ENCODE assay signal across 21 cellular contexts in the genomic region with DNA sequence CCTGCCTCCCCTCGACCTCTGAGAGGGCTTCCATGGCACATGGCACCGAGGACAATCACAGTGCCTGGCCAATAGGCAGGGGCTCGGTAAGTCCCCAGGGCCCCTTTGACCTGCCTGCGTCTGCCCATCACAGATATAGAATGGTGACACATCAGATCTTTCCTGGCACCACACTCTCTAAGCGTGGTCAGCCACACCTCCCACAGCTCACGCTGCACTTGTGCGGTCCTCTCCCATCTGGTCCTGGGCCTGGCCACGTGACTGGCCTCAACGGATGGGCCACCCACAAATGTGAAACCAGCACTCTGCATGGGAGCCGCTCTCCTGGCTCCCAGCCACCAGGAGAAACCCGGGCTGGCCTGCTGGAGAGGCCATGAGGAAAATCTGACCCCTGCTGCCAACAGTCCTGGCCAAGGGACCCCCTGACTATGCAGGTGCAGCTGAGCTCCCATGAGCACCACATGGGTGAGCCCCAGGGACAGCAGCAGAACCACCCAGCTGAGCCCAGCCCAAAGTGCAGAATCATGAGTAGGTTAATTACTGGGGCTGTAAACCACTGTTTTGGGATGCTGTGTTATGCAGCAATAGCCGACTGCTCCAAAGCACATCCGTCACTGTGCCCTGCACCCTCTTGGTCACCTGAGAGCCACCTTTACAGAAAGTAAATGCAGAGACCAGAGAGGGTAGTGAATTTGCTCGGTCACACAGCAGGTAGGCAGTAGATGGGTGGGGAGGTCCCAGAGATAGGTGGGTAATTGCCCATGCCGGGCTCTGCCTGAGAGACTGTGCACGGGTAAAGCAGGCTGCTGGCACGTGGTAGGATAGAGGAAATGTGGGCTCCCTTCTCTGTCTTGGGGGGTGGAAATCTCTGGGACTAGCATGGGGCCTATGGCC. TPM values are rescaled to one million over a fixed set of nuclear protein-coding genes. Genes with fewer than 3 reads are reported as not detected.
DNase-seq lines count a peak whose midpoint lies in the region; ATAC-seq and TF ChIP-seq lines count a peak whose summit lies in the region.
"Had no signal": no experiment of that assay in that cellular context is flagged by ENCODE, and none has a peak within 500 bp of the region (broad histone marks: within the 10 kb centered on the region; RNA-seq: fewer than 3 reads in every experiment).

No MANE protein-coding gene starts in this region.

- intact Hi-C loops in tibial artery (cut with DNase I; ENCODE audit: low total_unique reads), result loop anchor here (5.0 kb wide), 1 partner anchor 127 kb away; no protein-coding TSS in a partner anchor

- peaks cover 0 to 27% of the 10 kb centered on the region in 2 experiments; a peak in 2 of 3 replicates for H3K36me3 ChIP-seq in HEK293 (ENCODE audit: control insufficient read depth in 2 of 2, insufficient read depth in 1 of 2, low read length in 2 of 2)
- H3K36me3 ChIP-seq in tibial artery, result peaks cover 27 to 83% (median 52%) of the 10 kb centered on the region in 3 donors
- peaks cover 13 to 72% (median 47%) of the 10 kb centered on the region in 4 donors for H3K36me3 ChIP-seq in upper lobe of left lung

- H3K4me1 ChIP-seq in HEK293 (ENCODE audit: control insufficient read depth, insufficient read depth, low read length), result no peaks in the 10 kb centered on the region
- H3K4me1 ChIP-seq in tibial artery, result peaks cover 0 to 6% (median 0%) of the 10 kb centered on the region in 4 donors
- peaks cover 0 to 4% (median 0%) of the 10 kb centered on the region in 4 donors for H3K4me1 ChIP-seq in upper lobe of left lung
- H3K4me1 ChIP-seq: pancreas had no signal

- H3K27me3 ChIP-seq in tibial artery (no peaks in the 10 kb centered on the region), upper lobe of left lung (no peaks in the 10 kb centered on the region)
- H3K27me3 ChIP-seq: esophagus muscularis mucosa, pancreas had no signal

- TF ChIP-seq CTCF in HEK293 (tag by site-specific recombination; IDR thresholded peaks at IDR 0.05), result no peak
- no peak for TF ChIP-seq CTCF in tibial artery (IDR thresholded peaks at IDR 0.05)
- TF ChIP-seq CTCF in upper lobe of left lung (IDR thresholded peaks at IDR 0.05), result no peak

- POLR2A ChIA-PET in HEK293 (lab: Yijun Ruan, JAX), result no interaction called here

- TF ChIP-seq EP300 in upper lobe of left lung (IDR thresholded peaks at IDR 0.05), result no peak

- H3K4me3 ChIP-seq in HEK293 (ENCODE audit: low read depth, low read length) (no peak overlapping the region), tibial artery (no peak overlapping the region), upper lobe of left lung (no peak overlapping the region)
- H3K4me3 ChIP-seq: esophagus muscularis mucosa, pancreas had no signal

- DNase-seq in SW480 (ENCODE audit: low spot score), result peak; percentile 72
- DNase-seq in myocyte (ENCODE audit: low read depth), result peak; percentile 95
- no peak for DNase-seq in tibial artery
- no peak for DNase-seq in upper lobe of left lung
- no peak for DNase-seq in hippocampal formation (lab: John Stamatoyannopoulos, UW)
- DNase-seq: activated CD4-positive, CD25-positive, alpha-beta regulatory T cell treated with anti-CD3 and anti-CD28 coated beads, Interleukin-2, amount 50 U/mL, for 72 hours; caudate nucleus; GDM1; glutamatergic neuron; NCI-H2029; NCI-H510A; SHP77 treated with DMSO at 0.1 percent for 48 hours; small intestine; stimulated activated CD4-positive, alpha-beta T cell treated with anti-CD3 and anti-CD28 coated beads, Interleukin-4, amount 100 ng/mL, for 24 hours; T-helper 2 cell had no signal

- no peak overlapping the region for H3K27ac ChIP-seq in HEK293 (ENCODE audit: extremely low read depth, low read depth, low read length)
- no peak overlapping the region for H3K27ac ChIP-seq in tibial artery
- no peak overlapping the region for H3K27ac ChIP-seq in upper lobe of left lung
- H3K27ac ChIP-seq: esophagus muscularis mucosa, pancreas had no signal

- no peak for ATAC-seq in upper lobe of left lung (ENCODE audit: low FRiP score in 2 of 2)
- ATAC-seq: pancreas had no signal

- TF ChIP-seq POLR2A in upper lobe of left lung (IDR thresholded peaks at IDR 0.05), result no peak

- H3K9me3 ChIP-seq in HEK293 (ENCODE audit: control insufficient read depth, insufficient read depth, low read depth, low read length) (no peaks in the 10 kb centered on the region), tibial artery (no peaks in the 10 kb centered on the region), upper lobe of left lung (peaks cover 0 to 3% (median 0%) of the 10 kb centered on the region in 4 donors)
- H3K9me3 ChIP-seq: pancreas had no signal

- WGBS in upper lobe of left lung, 2 donors, result 88 to 97% methylated on average over 7 to 11 of the region's 17 CpGs

- CTCF ChIA-PET in HEK293 (lab: Yijun Ruan, JAX), result no interaction called here

TF ChIP-seq in HEK293, 187 proteins besides CTCF, POLR2A, EP300 and RAD21:
- TF ChIP-seq TRIM28 (IDR thresholded peaks at IDR 0.05; ENCODE audit: borderline replicate concordance, low read length) (peak; percentile 36; the same call in 1 of the 2 replicates), GFI1B (tag by site-specific recombination; IDR thresholded peaks at IDR 0.05) (no peak), ZNF768 (tag by site-specific recombination; IDR thresholded peaks at IDR 0.05) (0 out of 2 replicates have a peak, but pooled peaks have one; percentile 28)

RNA-seq across cellular contexts. Expression of a gene that starts 9.7 kb away (rescaled TPM):
- total RNA-seq in myocyte (not detected in 2 replicates), upper lobe of left lung (1 to 10 TPM in 3 of 6 donors, not detected in 3; 2.0 to 3.9 (median 3.1) TPM)
- 0.33 TPM for polyA plus RNA-seq in myocyte (2012)
- total RNA-seq: esophagus muscularis mucosa, temporal lobe had no signal

RNA-seq across cellular contexts. Expression of a gene that starts 12.2 kb away (rescaled TPM):
- total RNA-seq in myocyte, result 12.7 and 15.4 TPM in 2 replicates
- polyA plus RNA-seq in myocyte (2012), result 23.9 TPM
- 10 to 100 TPM; 10.1 to 55.5 (median 34.0) TPM for total RNA-seq in upper lobe of left lung

RNA-seq across cellular contexts. Expression of a gene that starts 12.3 kb away (rescaled TPM):
- total RNA-seq in myocyte (46.4 and 55.4 TPM in 2 replicates), upper lobe of left lung (10 to 100 TPM; 39.1 to 79.7 (median 67.3) TPM)
- 78.6 TPM for polyA plus RNA-seq in myocyte (2012)

RNA-seq across cellular contexts. Expression of a gene that starts 23.4 kb away (rescaled TPM):
- total RNA-seq in myocyte (6.9 and 9.7 TPM in 2 replicates), upper lobe of left lung (10 to 100 TPM in 4 of 6 donors, 1 to 10 TPM in 2; 5.2 to 17.0 (median 10.8) TPM)
- 9.4 TPM for polyA plus RNA-seq in myocyte (2012)

RNA-seq across cellular contexts. Expression of a gene that starts 32.0 kb away (rescaled TPM):
- total RNA-seq in myocyte (0.05 TPM in 1 of 2 replicates, not detected in the other), upper lobe of left lung (1 to 10 TPM in 1 of 6 donors, not detected in 5; 3.1 TPM)
- polyA plus RNA-seq in myocyte (2012), result not detected
- total RNA-seq: activated T-helper 2 cell treated with anti-CD3 and anti-CD28 coated beads, Interferon-gamma antibody, Interleukin-2, Interleukin-4, amounts not matched to agents 10 μg/mL and 5 μg/mL and 100 μg/mL, durations not matched to agents 14 hours and 24 hours and 36 hours; lower leg skin had no signal

Comparison
In these comparisons a context has a peak if more than half of its experiments do, and no peak if none do; other contexts are left out.
1. DNase-seq: peak in SW480 (single experiment) and myocyte (single experiment); none in tibial artery (0 of 2), upper lobe of left lung (0 of 2) and hippocampal formation (0 of 2).